ENCODE assay signal across 1 cellular context in genomic region chr9:98215821-98216220, GRCh38.
TF ChIP-seq lines count a peak whose summit lies in the region.

No MANE protein-coding gene starts in this region.

TF ChIP-seq in IMR-90, 13 proteins besides CTCF, POLR2A, EP300 and RAD21 (continued from another document):
- TF ChIP-seq ELK1 (IDR thresholded peaks at IDR 0.05; ENCODE audit: borderline replicate concordance, low read depth, low read length) (no peak), CEBPB (IDR thresholded peaks at IDR 0.05; ENCODE audit: low read depth, low read length) (no peak), BHLHE40 (IDR thresholded peaks at IDR 0.05; ENCODE audit: low read depth, low read length) (no peak), FOS (IDR thresholded peaks at IDR 0.05; ENCODE audit: low read depth, low read length) (no peak), USF2 (IDR thresholded peaks at IDR 0.05; ENCODE audit: low read depth, low read length) (no peak), MAZ (IDR thresholded peaks at IDR 0.05; ENCODE audit: borderline replicate concordance, low read depth, low read length) (no peak), RFX5 (IDR thresholded peaks at IDR 0.05; ENCODE audit: low read depth, low read length) (no peak)
TF ChIP-seq in IMR-90: peak in this region for 0.
